Comparison of ENCODE assay signal across 18 cellular contexts in genomic region chr1:246629976-246630375, GRCh38.
A peak's percentile ranks its signal among the peaks of the same experiment; 100 is the strongest.
DNase-seq lines count a peak whose midpoint lies in the region; ATAC-seq and TF ChIP-seq lines count a peak whose summit lies in the region.
"Had no signal": no experiment of that assay in that cellular context is flagged by ENCODE, and none has a peak within 500 bp of the region (broad histone marks: within the 10 kb centered on the region; RNA-seq: fewer than 3 reads in every experiment).

No MANE protein-coding gene starts in this region.

- H3K9me3 ChIP-seq in gastroesophageal sphincter = no peaks in the 10 kb centered on the region
- H3K9me3 ChIP-seq in transverse colon = no peaks in the 10 kb centered on the region
- H3K9me3 ChIP-seq: mucosa of descending colon had no signal

- intact Hi-C loops in transverse colon (cut with DNase I; ENCODE audit: low total_unique reads) (no loop called here), CD14-positive monocyte (cut with micrococcal nuclease) (no loop called here)

- in situ Hi-C loops in transverse colon (cut with MboI; ENCODE audit: low pct_ligation_motif_present in 1 of 4, low pct_unique_long_range_greater_than_20kb in 1 of 4, low sequenced_read_pairs in 3 of 4) = no loop called here

- H3K27ac ChIP-seq in gastroesophageal sphincter (peak overlapping the region in 3 of 4 donors; percentile 30 to 62 (median 62)), transverse colon (no peak overlapping the region)
- H3K27ac ChIP-seq: WERI-Rb-1 had no signal

- TF ChIP-seq CTCF in gastroesophageal sphincter (IDR thresholded peaks at IDR 0.05) (no peak), transverse colon (IDR thresholded peaks at IDR 0.05) (no peak), CD14-positive monocyte (IDR thresholded peaks at IDR 0.05) (no peak)

- 71 to 91% methylated on average over 1 to 4 of the region's 5 CpGs for WGBS in gastroesophageal sphincter (ENCODE audit: low coverage in 1 of 2), 2 donors
- 64 to 88% methylated on average over 3 to 5 of the region's 5 CpGs for WGBS in transverse colon (ENCODE audit: low coverage in 1 of 2), 2 donors

- TF ChIP-seq POLR2A in gastroesophageal sphincter (IDR thresholded peaks at IDR 0.05) (no peak), transverse colon (IDR thresholded peaks at IDR 0.05) (no peak)

- peaks cover 45 to 64% of the 10 kb centered on the region in 2 donors for H3K36me3 Mint-ChIP-seq in CD14-positive monocyte

- peak overlapping the region in 1 of 7 donors; percentile 16 for H3K27ac Mint-ChIP-seq in CD14-positive monocyte
- H3K27ac Mint-ChIP-seq: GM23338; T-helper 1 cell treated with Interleukin-12 subunit alpha and Interleukin-12 subunit beta and Interleukin-4 antibody, amounts not matched to agents 30 μg/mL and 1 μg/mL, for 36 hours had no signal

- H3K4me3 Mint-ChIP-seq in CD14-positive monocyte = no peak overlapping the region
- H3K4me3 Mint-ChIP-seq: GM23338; T-helper 1 cell treated with Interleukin-12 subunit alpha and Interleukin-12 subunit beta and Interleukin-4 antibody, amounts not matched to agents 30 μg/mL and 1 μg/mL, for 36 hours had no signal

- no peaks in the 10 kb centered on the region for H3K4me1 Mint-ChIP-seq in CD14-positive monocyte
- H3K4me1 Mint-ChIP-seq: GM23338 had no signal

- H3K4me3 ChIP-seq in gastroesophageal sphincter (no peak overlapping the region), transverse colon (no peak overlapping the region)
- H3K4me3 ChIP-seq: GM23338, mucosa of descending colon had no signal

- H3K27me3 ChIP-seq in gastroesophageal sphincter (no peaks in the 10 kb centered on the region), transverse colon (no peaks in the 10 kb centered on the region)

- ATAC-seq in GM19023 (IDR thresholded peaks at IDR 0.05; ENCODE audit: unreplicated experiment) (peak; percentile 71), GM21786 (IDR thresholded peaks at IDR 0.05; ENCODE audit: unreplicated experiment) (peak; percentile 39), HG03045 (IDR thresholded peaks at IDR 0.05; ENCODE audit: unreplicated experiment) (peak; percentile 56), gastroesophageal sphincter (no peak), HG03565 (IDR thresholded peaks at IDR 0.05; ENCODE audit: unreplicated experiment) (no peak), HG03432 (IDR thresholded peaks at IDR 0.05; ENCODE audit: unreplicated experiment) (no peak)
- ATAC-seq: GM23338, mucosa of descending colon had no signal

- DNase-seq in transverse colon (no peak), CD14-positive monocyte (ENCODE audit: low spot score) (no peak)
- DNase-seq: activated effector memory CD4-positive, alpha-beta T cell treated with Interleukin-2 at 50 U/mL for 16 hours; AML-193; mucosa of descending colon; NCI-H1436 treated with DMSO at 0.1 percent for 48 hours; NCI-H345; occipital lobe; SHP77; WERI-Rb-1 had no signal

- H3K9me3 Mint-ChIP-seq in CD14-positive monocyte = peaks cover 2 to 7% (median 4%) of the 10 kb centered on the region in 7 donors
- H3K9me3 Mint-ChIP-seq: GM23338; T-helper 1 cell treated with Interleukin-12 subunit alpha and Interleukin-12 subunit beta and Interleukin-4 antibody, amounts not matched to agents 30 μg/mL and 1 μg/mL, for 36 hours had no signal

- H3K36me3 ChIP-seq in gastroesophageal sphincter (peaks cover 0 to 49% of the 10 kb centered on the region in 2 donors), transverse colon (peaks cover 0 to 11% (median 0%) of the 10 kb centered on the region in 4 donors)

- H3K27me3 Mint-ChIP-seq in CD14-positive monocyte (ENCODE audit: low read depth in 3 of 3) = peaks cover 0 to 1% (median 0%) of the 10 kb centered on the region in 3 donors

- H3K4me1 ChIP-seq in gastroesophageal sphincter = peaks cover 0 to 46% (median 4%) of the 10 kb centered on the region in 3 donors
- peaks cover 0 to 8% (median 0%) of the 10 kb centered on the region in 4 donors for H3K4me1 ChIP-seq in transverse colon

- TF ChIP-seq EP300 in gastroesophageal sphincter (IDR thresholded peaks at IDR 0.05) (no peak), transverse colon (IDR thresholded peaks at IDR 0.05; ENCODE audit: low read depth) (no peak)

Comparison
In these comparisons a context has a peak if more than half of its experiments do, and no peak if none do; other contexts are left out.
1. ATAC-seq: peak in GM19023 (single experiment), GM21786 (single experiment) and HG03045 (single experiment); none in gastroesophageal sphincter (single experiment), HG03565 (single experiment) and HG03432 (single experiment).
2. H3K27ac ChIP-seq: peak in gastroesophageal sphincter (3 of 4); none in transverse colon (0 of 4).